ENCODE assay signal across 1 cellular context in genomic region chr3:9352917-9353823, GRCh38.
TF ChIP-seq lines count a peak whose summit lies in the region.

No MANE protein-coding gene starts in this region.

TF ChIP-seq in SK-N-SH treated with all-trans-retinoic acid at 6 μM for 48 hours, 23 proteins besides CTCF, POLR2A, EP300 and RAD21 (continued from another document):
- TF ChIP-seq TSHZ2 (CRISPR knock-in tag; IDR thresholded peaks at IDR 0.05): no peak
- no peak for TF ChIP-seq ZFP3 (CRISPR knock-in tag; IDR thresholded peaks at IDR 0.05)
- TF ChIP-seq ZC3H10 (CRISPR knock-in tag; IDR thresholded peaks at IDR 0.05): no peak
- no peak for TF ChIP-seq ZFP30 (CRISPR knock-in tag; IDR thresholded peaks at IDR 0.05)
